Comparison of ENCODE assay signal across 8 cellular contexts in genomic region chr3:48595526-48596121, GRCh38. TPM values are rescaled to one million over a fixed set of nuclear protein-coding genes. Genes with fewer than 3 reads are reported as not detected.
DNase-seq lines count a peak whose midpoint lies in the region; ATAC-seq and TF ChIP-seq lines count a peak whose summit lies in the region.

No MANE protein-coding gene starts in this region.

- H3K36me3 Mint-ChIP-seq in natural killer cell treated with Interleukin-12 subunit alpha and Interleukin-12 subunit beta and Interleukin-15 and Interleukin-18, amount 100 ng/mL, for 72 hours, result no peaks in the 10 kb centered on the region

- H3K9me3 ChIP-seq in BE2C, result no peaks in the 10 kb centered on the region

- no peak overlapping the region for H3K27ac Mint-ChIP-seq in natural killer cell treated with Interleukin-12 subunit alpha and Interleukin-12 subunit beta and Interleukin-15 and Interleukin-18, amount 100 ng/mL, for 72 hours

- H3K4me3 Mint-ChIP-seq in natural killer cell treated with Interleukin-12 subunit alpha and Interleukin-12 subunit beta and Interleukin-15 and Interleukin-18, amount 100 ng/mL, for 72 hours, result no peak overlapping the region

- no peaks in the 10 kb centered on the region for H3K9me3 Mint-ChIP-seq in natural killer cell treated with Interleukin-12 subunit alpha and Interleukin-12 subunit beta and Interleukin-15 and Interleukin-18, amount 100 ng/mL, for 72 hours

- TF ChIP-seq CTCF in BE2C (IDR thresholded peaks at IDR 0.05; ENCODE audit: low read depth, low read length), result no peak
- no peak for TF ChIP-seq CTCF in epithelial cell of esophagus (IDR thresholded peaks at IDR 0.05; ENCODE audit: insufficient read depth, low read depth, low read length, missing control alignments)

- H3K4me3 ChIP-seq in BE2C (ENCODE audit: low read depth, low read length), result no peak overlapping the region
- peak overlapping the region; percentile 77 for H3K4me3 ChIP-seq in epithelial cell of esophagus (ENCODE audit: low read length)

- H3K4me1 Mint-ChIP-seq in natural killer cell treated with Interleukin-12 subunit alpha and Interleukin-12 subunit beta and Interleukin-15 and Interleukin-18, amount 100 ng/mL, for 72 hours (ENCODE audit: low read depth in 2 of 2), result peaks cover 0 to 4% of the 10 kb centered on the region in 2 donors

- peaks cover 0 to 15% of the 10 kb centered on the region in 2 donors for H3K27me3 Mint-ChIP-seq in natural killer cell treated with Interleukin-12 subunit alpha and Interleukin-12 subunit beta and Interleukin-15 and Interleukin-18, amount 100 ng/mL, for 72 hours

- peaks cover 5% of the 10 kb centered on the region; the same call in 1 of the 2 replicates for H3K36me3 ChIP-seq in BE2C

- peaks cover 3% of the 10 kb centered on the region; the same call in 1 of the 2 replicates for H3K27me3 ChIP-seq in BE2C

- ATAC-seq in natural killer cell treated with Interleukin-12 subunit alpha and Interleukin-12 subunit beta and Interleukin-15 and Interleukin-18, amount 100 ng/mL, for 72 hours, result no peak
- ATAC-seq in GM21528 (IDR thresholded peaks at IDR 0.05; ENCODE audit: low FRiP score, unreplicated experiment) (no peak), GM21619 (IDR thresholded peaks at IDR 0.05; ENCODE audit: unreplicated experiment) (no peak), GM21786 (IDR thresholded peaks at IDR 0.05; ENCODE audit: unreplicated experiment) (no peak)

- DNase-seq in BE2C (peak; percentile 36), NCI-H69 (lab: John Stamatoyannopoulos, UW) (peak; percentile 73), epithelial cell of esophagus (ENCODE audit: low read depth) (peak; percentile 96), MV-4-11 (lab: John Stamatoyannopoulos, UW) (no peak)
- DNase-seq in natural killer cell treated with Interleukin-12 subunit alpha and Interleukin-12 subunit beta and Interleukin-15 and Interleukin-18, amount 100 ng/mL, for 72 hours (ENCODE audit: low spot score), result peak; percentile 57

- H3K4me1 ChIP-seq in BE2C, result no peaks in the 10 kb centered on the region; the same call in 1 of the 2 replicates

RNA-seq across cellular contexts. Expression of gene COL7A1, which starts 0.5 kb away (rescaled TPM):
- polyA plus RNA-seq in BE2C (2012; ENCODE audit: insufficient read depth, insufficient read length, low read depth), result 0.91 TPM
- 1 to 10 TPM; 1.5 to 1.8 TPM for total RNA-seq in natural killer cell treated with Interleukin-12 subunit alpha and Interleukin-12 subunit beta and Interleukin-15 and Interleukin-18, amount 100 ng/mL, for 72 hours

RNA-seq across cellular contexts. Expression of gene UQCRC1, which starts 13.8 kb away (rescaled TPM):
- 332 TPM for polyA plus RNA-seq in BE2C (2012; ENCODE audit: insufficient read depth, insufficient read length, low read depth)
- total RNA-seq in natural killer cell treated with Interleukin-12 subunit alpha and Interleukin-12 subunit beta and Interleukin-15 and Interleukin-18, amount 100 ng/mL, for 72 hours, result 100 to 1,000 TPM; 171 to 211 TPM

RNA-seq across cellular contexts. Expression of gene TMEM89, which starts 25.9 kb away (rescaled TPM):
- not detected for polyA plus RNA-seq in BE2C (2012; ENCODE audit: insufficient read depth, insufficient read length, low read depth)
- total RNA-seq in natural killer cell treated with Interleukin-12 subunit alpha and Interleukin-12 subunit beta and Interleukin-15 and Interleukin-18, amount 100 ng/mL, for 72 hours, result not detected

RNA-seq across cellular contexts. Expression of gene UCN2, which starts 32.0 kb away (rescaled TPM):
- polyA plus RNA-seq in BE2C (2012; ENCODE audit: insufficient read depth, insufficient read length, low read depth), result not detected
- total RNA-seq in natural killer cell treated with Interleukin-12 subunit alpha and Interleukin-12 subunit beta and Interleukin-15 and Interleukin-18, amount 100 ng/mL, for 72 hours, result not detected

RNA-seq across cellular contexts. Expression of gene PFKFB4, which starts 39.0 kb away (rescaled TPM):
- polyA plus RNA-seq in BE2C (2012; ENCODE audit: insufficient read depth, insufficient read length, low read depth), result 1.2 TPM
- total RNA-seq in natural killer cell treated with Interleukin-12 subunit alpha and Interleukin-12 subunit beta and Interleukin-15 and Interleukin-18, amount 100 ng/mL, for 72 hours, result 10 to 100 TPM; 11.1 to 27.4 TPM
